8 cellular contexts compared by ENCODE assay signal in the genomic region with DNA sequence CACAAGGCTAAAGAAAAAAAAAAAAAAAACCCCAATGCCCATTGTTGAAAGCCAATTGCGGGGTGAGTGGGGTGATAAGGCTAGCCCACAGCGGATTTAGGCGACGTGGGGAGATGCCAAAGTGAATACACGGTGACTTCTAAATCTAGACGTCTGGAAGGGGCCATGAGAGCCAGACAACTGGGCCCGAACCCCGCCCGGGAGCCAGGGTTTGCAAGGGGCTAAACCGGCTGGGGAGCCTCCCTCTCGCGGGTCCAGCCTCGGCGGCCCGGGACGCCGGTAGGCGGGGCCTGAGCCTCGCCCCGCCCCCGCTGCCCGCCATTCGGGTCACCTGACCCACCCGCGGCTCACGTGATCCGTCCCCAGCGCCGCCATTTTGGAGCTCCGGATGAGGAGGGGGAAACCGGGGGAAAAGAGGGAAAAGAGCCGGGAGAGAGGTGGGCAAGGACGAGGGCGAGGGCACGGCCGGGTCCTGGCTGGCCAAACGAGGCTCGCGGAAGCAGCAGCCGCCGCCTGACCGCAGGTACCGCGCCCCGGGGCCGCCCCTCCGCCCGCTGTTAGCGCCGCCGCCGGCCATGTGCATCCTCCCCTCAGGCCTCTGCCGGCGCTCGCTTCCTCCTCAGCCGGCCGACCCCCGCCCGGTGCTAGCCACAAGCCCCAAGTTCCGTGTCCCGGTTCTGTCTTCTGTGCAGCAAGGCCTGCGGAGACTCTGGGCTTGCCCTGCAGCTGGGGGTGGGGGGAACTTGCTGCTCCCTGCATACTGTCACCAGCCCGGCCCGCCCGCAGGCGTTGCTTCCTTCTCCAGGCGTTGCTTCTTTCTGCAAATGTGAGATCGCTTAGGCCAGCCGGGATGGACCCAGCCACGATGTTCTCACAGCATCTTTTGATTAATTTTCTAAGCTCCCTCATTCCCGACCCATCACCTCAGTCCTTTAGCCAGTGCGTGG. TPM values are rescaled to one million over a fixed set of nuclear protein-coding genes. Genes with fewer than 3 reads are reported as not detected.
DNase-seq lines count a peak whose midpoint lies in the region; ATAC-seq and TF ChIP-seq lines count a peak whose summit lies in the region.

A gene (plus strand): TSS at position 350 of the 947 bp plus-strand sequence. CDS start 7,221 bp downstream, outside the sequence.

- POLR2A ChIA-PET in activated CD4-positive, alpha-beta T cell treated with anti-CD3 and anti-CD28 coated beads, Interleukin-2, amount 10 ng/mL, durations not matched to agents 7 days and 5 days (lab: Charles Lee), result interaction anchor here (0.6 kb wide), 1 partner anchor 60 kb away, joined by 3 read pairs; no protein-coding TSS in a partner anchor

- no peak for TF ChIP-seq CTCF in left lung (IDR thresholded peaks at IDR 0.05)

- H3K27me3 Mint-ChIP-seq in activated CD4-positive, alpha-beta T cell treated with anti-CD3 and anti-CD28 coated beads, Interleukin-2, amount 10 ng/mL, durations not matched to agents 7 days and 5 days, result peaks cover 6% of the 10 kb centered on the region

- H3K36me3 Mint-ChIP-seq in activated CD4-positive, alpha-beta T cell treated with anti-CD3 and anti-CD28 coated beads, Interleukin-2, amount 10 ng/mL, durations not matched to agents 7 days and 5 days (ENCODE audit: low read depth), result peaks cover 31% of the 10 kb centered on the region

- H3K4me2 ChIP-seq in BLaER1, result peak within 1 kb of the TSS; percentile 86

- H3K4me3 ChIP-seq in BLaER1 (peak within 1 kb of the TSS; percentile 89), left lung (peak within 1 kb of the TSS; percentile 95 to 97)

- peak; percentile 59 for TF ChIP-seq POLR2A in GM19193 (IDR thresholded peaks at IDR 0.05; ENCODE audit: extremely low read depth, insufficient read depth, insufficient read length)

- peaks cover 33% of the 10 kb centered on the region for H3K4me1 Mint-ChIP-seq in activated CD4-positive, alpha-beta T cell treated with anti-CD3 and anti-CD28 coated beads, Interleukin-2, amount 10 ng/mL, durations not matched to agents 7 days and 5 days

- H3K36me3 ChIP-seq in BLaER1, result peaks cover 27% of the 10 kb centered on the region
- H3K36me3 ChIP-seq in left lung, result peaks cover 0 to 9% of the 10 kb centered on the region in 2 donors

- ATAC-seq in HG03378 (IDR thresholded peaks at IDR 0.05; ENCODE audit: unreplicated experiment) (peak; percentile 54), left lung (peak; percentile 96)

- CTCF ChIA-PET in activated CD4-positive, alpha-beta T cell treated with anti-CD3 and anti-CD28 coated beads, Interleukin-2, amount 10 ng/mL, durations not matched to agents 7 days and 5 days (lab: Charles Lee), result interaction anchor here (1.0 to 1.1 kb wide), 2 partner anchors 11 to 228 kb away, joined by 3 read pairs; no protein-coding TSS in a partner anchor

- H3K4me3 Mint-ChIP-seq in activated CD4-positive, alpha-beta T cell treated with anti-CD3 and anti-CD28 coated beads, Interleukin-2, amount 10 ng/mL, durations not matched to agents 7 days and 5 days, result peak within 1 kb of the TSS; percentile 90

- H3K9me3 ChIP-seq in BLaER1, result no peaks in the 10 kb centered on the region
- no peaks in the 10 kb centered on the region for H3K9me3 ChIP-seq in left lung

- no peaks in the 10 kb centered on the region for H3K27me3 ChIP-seq in BLaER1
- H3K27me3 ChIP-seq in left lung, result peaks cover 0 to 97% of the 10 kb centered on the region in 2 donors

- H3K9ac ChIP-seq in BLaER1, result peak within 1 kb of the TSS; percentile 95

- H3K27ac Mint-ChIP-seq in activated CD4-positive, alpha-beta T cell treated with anti-CD3 and anti-CD28 coated beads, Interleukin-2, amount 10 ng/mL, durations not matched to agents 7 days and 5 days, result peak within 1 kb of the TSS; percentile 92

- intact Hi-C loops in left lung (cut with DNase I), result loop anchor here in 1 of 2 donors (10.0 kb wide), 1 partner anchor 229 kb away; no protein-coding TSS in a partner anchor

- H3K4me1 ChIP-seq in BLaER1 (peaks cover 21% of the 10 kb centered on the region), left lung (peaks cover 10 to 31% of the 10 kb centered on the region in 2 donors)

- H3K27ac ChIP-seq in BLaER1, result peak within 1 kb of the TSS; percentile 97
- peak within 1 kb of the TSS; percentile 71 to 89 for H3K27ac ChIP-seq in left lung

- H3K9me3 Mint-ChIP-seq in activated CD4-positive, alpha-beta T cell treated with anti-CD3 and anti-CD28 coated beads, Interleukin-2, amount 10 ng/mL, durations not matched to agents 7 days and 5 days, result no peaks in the 10 kb centered on the region

- H4K20me1 ChIP-seq in BLaER1, result peaks cover 9% of the 10 kb centered on the region; the same call in 1 of the 2 replicates

- peak; percentile 64 for DNase-seq in NCI-H510A treated with DMSO at 0.1 percent for 48 hours (lab: John Stamatoyannopoulos, UW)
- DNase-seq in activated CD4-positive, alpha-beta T cell treated with anti-CD3 and anti-CD28 coated beads, Interleukin-2, amount 10 ng/mL, durations not matched to agents 7 days and 5 days, result peak; percentile 87
- DNase-seq in dedifferentiated amniotic fluid mesenchymal stem cell (ENCODE audit: extremely low spot score), result peak; percentile 71
- peak; percentile 76 to 94 for DNase-seq in left lung
- DNase-seq in stimulated activated CD4-positive, alpha-beta T cell treated with anti-CD3 and anti-CD28 coated beads, Interleukin-2, amount 100 ng/mL, for 4 hours (ENCODE audit: low read depth), result peak; percentile 76

RNA-seq across cellular contexts. Expression of the gene that starts here (rescaled TPM):
- total RNA-seq in activated CD4-positive, alpha-beta T cell treated with anti-CD3 and anti-CD28 coated beads, Interleukin-2, amount 10 ng/mL, durations not matched to agents 7 days and 5 days, result 10 to 100 TPM; 30.4 to 33.3 TPM
- 10 to 100 TPM; 14.0 to 15.9 TPM for total RNA-seq in left lung

Comparison
In these comparisons a context has a peak if more than half of its experiments do, and no peak if none do; other contexts are left out.
1. Peak in every context shown above with its lines: DNase-seq, ATAC-seq, H3K4me3 ChIP-seq and H3K27ac ChIP-seq.